23 cellular contexts compared by ENCODE assay signal in the genomic region with DNA sequence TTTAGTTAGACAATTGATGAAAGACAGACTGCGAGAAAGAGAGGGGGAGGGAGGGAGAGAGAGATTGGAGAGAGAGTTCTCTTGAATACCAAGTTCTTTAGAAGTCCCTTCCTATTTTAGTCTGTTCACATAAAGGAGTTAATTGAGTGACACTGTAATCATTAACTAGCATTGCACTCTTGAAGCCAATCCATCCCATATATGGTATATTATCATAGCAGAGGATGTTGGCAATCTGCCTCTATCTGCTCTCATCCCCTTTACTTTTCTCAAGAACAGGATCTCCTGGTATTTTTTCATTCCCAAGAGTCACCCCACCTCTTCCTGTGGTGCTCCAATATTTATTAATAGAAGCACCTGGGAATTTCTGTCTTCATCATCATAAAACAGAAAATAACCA.
"Had no signal": no experiment of that assay in that cellular context is flagged by ENCODE, and none has a peak within 500 bp of the region (broad histone marks: within the 10 kb centered on the region; RNA-seq: fewer than 3 reads in every experiment).

No MANE protein-coding gene starts in this region.

- ATAC-seq: left colon; left ventricle myocardium superior; right lobe of liver; stimulated activated effector memory CD8-positive, alpha-beta T cell treated with anti-CD3 and anti-CD28 coated beads, Interleukin-12 subunit alpha, Interleukin-12 subunit beta, amount 100 ng/mL, for 72 hours; stimulated activated naive CD8-positive, alpha-beta T cell treated with anti-CD3 and anti-CD28 coated beads, Interleukin-15, Interleukin-2, amounts not matched to agents 100 U/mL and 50 U/mL, for 24 hours had no signal

- H3K27me3 ChIP-seq: dorsolateral prefrontal cortex, esophagus squamous epithelium, hepatocyte, right lobe of liver, tibial nerve had no signal

- H3K36me3 Mint-ChIP-seq: naive B cell; stimulated activated effector memory CD8-positive, alpha-beta T cell treated with anti-CD3 and anti-CD28 coated beads, Interleukin-12 subunit alpha, Interleukin-12 subunit beta, amount 100 ng/mL, for 72 hours had no signal

- H3K4me3 ChIP-seq: dorsolateral prefrontal cortex, esophagus squamous epithelium, hepatocyte, lung, prostate gland, right lobe of liver, tibial nerve had no signal

- H3K36me3 ChIP-seq: esophagus squamous epithelium, prostate gland, right lobe of liver, tibial nerve had no signal

- DNase-seq: cortex of kidney; dorsolateral prefrontal cortex; effector CD8-positive, alpha-beta T cell; esophagus squamous epithelium; foreskin fibroblast; head of caudate nucleus; kidney; left colon; left ventricle myocardium superior; mesenchymal stem cell; midbrain; naive B cell; nephron progenitor cell; retina; right lobe of liver; stimulated activated CD4-positive, alpha-beta T cell treated with anti-CD3 and anti-CD28 coated beads, Interleukin-4, amount 100 ng/mL, for 1 hour; stimulated activated CD8-positive, alpha-beta memory T cell treated with anti-CD3 and anti-CD28 coated beads, Interleukin-4, amount 100 ng/mL, for 48 hours; stimulated activated naive CD8-positive, alpha-beta T cell treated with anti-CD3 and anti-CD28 coated beads, Interleukin-15, Interleukin-2, amounts not matched to agents 100 U/mL and 50 U/mL, for 24 hours had no signal

- H3K27me3 Mint-ChIP-seq: naive B cell had no signal

- H3K4me1 Mint-ChIP-seq: naive B cell; nephron progenitor cell; stimulated activated effector memory CD8-positive, alpha-beta T cell treated with anti-CD3 and anti-CD28 coated beads, Interleukin-12 subunit alpha, Interleukin-12 subunit beta, amount 100 ng/mL, for 72 hours had no signal

- H3K27ac Mint-ChIP-seq: naive B cell; nephron progenitor cell; stimulated activated effector memory CD8-positive, alpha-beta T cell treated with anti-CD3 and anti-CD28 coated beads, Interleukin-12 subunit alpha, Interleukin-12 subunit beta, amount 100 ng/mL, for 72 hours had no signal

- H3K4me3 Mint-ChIP-seq: naive B cell; nephron progenitor cell; stimulated activated effector memory CD8-positive, alpha-beta T cell treated with anti-CD3 and anti-CD28 coated beads, Interleukin-12 subunit alpha, Interleukin-12 subunit beta, amount 100 ng/mL, for 72 hours had no signal
